25 cellular contexts compared by ENCODE assay signal in genomic region chr19:55111238-55111831, GRCh38. TPM values are rescaled to one million over a fixed set of nuclear protein-coding genes. Genes with fewer than 3 reads are reported as not detected.
DNase-seq lines count a peak whose midpoint lies in the region; ATAC-seq and TF ChIP-seq lines count a peak whose summit lies in the region.
"Had no signal": no experiment of that assay in that cellular context is flagged by ENCODE, and none has a peak within 500 bp of the region (broad histone marks: within the 10 kb centered on the region; RNA-seq: fewer than 3 reads in every experiment).

No MANE protein-coding gene starts in this region.

- H3K27ac ChIP-seq in right cardiac atrium (ENCODE audit: low read length), result peak overlapping the region; percentile 34
- H3K27ac ChIP-seq in psoas muscle, result peak overlapping the region; percentile 61
- peak overlapping the region; percentile 97 to 100 for H3K27ac ChIP-seq in uterus
- peak overlapping the region in 1 of 2 donors; percentile 78 for H3K27ac ChIP-seq in prostate gland
- peak overlapping the region in 1 of 2 donors; percentile 56 for H3K27ac ChIP-seq in ovary
- H3K27ac ChIP-seq: A549 had no signal

- DNase-seq in left cardiac atrium, result peak; percentile 34
- DNase-seq in cardiac septum (ENCODE audit: low spot score), result no peak
- peak in 1 of 3 donors; percentile 45 for DNase-seq in right cardiac atrium
- DNase-seq in psoas muscle, result no peak
- DNase-seq in uterus, result peak in 1 of 2 donors; percentile 44
- DNase-seq in prostate gland (ENCODE audit: low spot score), result no peak
- DNase-seq in GM19240 (ENCODE audit: insufficient read length, low spot score), result no peak
- no peak for DNase-seq in ovary
- DNase-seq: activated CD4-positive, alpha-beta T cell treated with anti-CD3 and anti-CD28 coated beads, Interleukin-2, amount 50 U/mL, for 1 hour; amygdala; central memory CD4-positive, alpha-beta T cell; GOT3; head of caudate nucleus; naive thymus-derived CD4-positive, alpha-beta T cell; NCI-H1417; NCI-H526; retina; stimulated activated CD4-positive, alpha-beta T cell treated with anti-CD3 and anti-CD28 coated beads, Interleukin-15, amount 100 ng/mL, for 24 hours; T-helper 1 cell had no signal

- H3K4me3 ChIP-seq in right cardiac atrium (ENCODE audit: low read length) (no peak overlapping the region), psoas muscle (no peak overlapping the region), uterus (no peak overlapping the region), prostate gland (no peak overlapping the region), ovary (no peak overlapping the region)
- H3K4me3 ChIP-seq: A549 had no signal

- no peaks in the 10 kb centered on the region for H3K27me3 ChIP-seq in right cardiac atrium (ENCODE audit: control insufficient read depth, insufficient read depth)
- H3K27me3 ChIP-seq in psoas muscle (ENCODE audit: insufficient read depth in 3 of 3, low read length in 2 of 3), result no peaks in the 10 kb centered on the region
- no peaks in the 10 kb centered on the region for H3K27me3 ChIP-seq in uterus
- no peaks in the 10 kb centered on the region for H3K27me3 ChIP-seq in prostate gland (replicated peaks; ENCODE audit: insufficient read depth)
- no peaks in the 10 kb centered on the region for H3K27me3 ChIP-seq in ovary

- TF ChIP-seq POLR2A in uterus (IDR thresholded peaks at IDR 0.05) (peak; percentile 26 to 38), prostate gland (IDR thresholded peaks at IDR 0.05) (no peak), ovary (IDR thresholded peaks at IDR 0.05) (no peak)

- H3K36me3 ChIP-seq in psoas muscle (ENCODE audit: insufficient read depth in 1 of 2, low read depth in 1 of 2) (peaks cover 3 to 17% of the 10 kb centered on the region in 2 donors), uterus (no peaks in the 10 kb centered on the region), prostate gland (no peaks in the 10 kb centered on the region), ovary (no peaks in the 10 kb centered on the region)

- H3K9me3 ChIP-seq in right cardiac atrium (ENCODE audit: control insufficient read depth, low read length), result no peaks in the 10 kb centered on the region
- H3K9me3 ChIP-seq in psoas muscle, result no peaks in the 10 kb centered on the region
- H3K9me3 ChIP-seq in uterus, result no peaks in the 10 kb centered on the region
- no peaks in the 10 kb centered on the region for H3K9me3 ChIP-seq in prostate gland
- H3K9me3 ChIP-seq in ovary, result no peaks in the 10 kb centered on the region
- H3K9me3 ChIP-seq: A549 had no signal

- H3K4me1 ChIP-seq in right cardiac atrium (ENCODE audit: control insufficient read depth, insufficient read depth, low read length), result peaks cover 22% of the 10 kb centered on the region
- peaks cover 13% of the 10 kb centered on the region for H3K4me1 ChIP-seq in psoas muscle
- peaks cover 13 to 38% of the 10 kb centered on the region in 2 donors for H3K4me1 ChIP-seq in uterus
- peaks cover 13% of the 10 kb centered on the region for H3K4me1 ChIP-seq in prostate gland (replicated peaks)
- peaks cover 16% of the 10 kb centered on the region for H3K4me1 ChIP-seq in ovary (ENCODE audit: insufficient read depth)

- 55% methylated on average over 21 of the region's 21 CpGs for WGBS in right cardiac atrium
- 66 to 75% (median 69%) methylated on average over 21 of the region's 21 CpGs for WGBS in psoas muscle, 3 donors
- WGBS in prostate gland, result 81% methylated on average over 21 of the region's 21 CpGs
- WGBS in ovary, 3 donors, result 58 to 74% (median 66%) methylated on average over 21 of the region's 21 CpGs

- TF ChIP-seq EP300 in ovary (IDR thresholded peaks at IDR 0.05), result no peak

- intact Hi-C loops in left cardiac atrium (cut with DNase I), result no loop called here
- intact Hi-C loops in cardiac septum (cut with DNase I), result no loop called here
- intact Hi-C loops in right cardiac atrium (cut with DNase I), result no loop called here
- intact Hi-C loops in psoas muscle (cut with DNase I), result no loop called here
- intact Hi-C loops in uterus (cut with DNase I; ENCODE audit: low total_unique reads), result loop anchor here (10.0 kb wide), 1 partner anchor 533 kb away; the partner anchor contains the start of genes CCDC106, ZNF580 and ZNF581
- intact Hi-C loops in prostate gland (cut with DNase I), result loop anchor here (10.0 kb wide), 2 partner anchors 493 to 543 kb away; partner anchors contain the start of genes U2AF2, ZNF524 and ZNF865
- intact Hi-C loops in ovary (cut with DNase I), result loop anchor here in 2 of 4 donors (10.0 kb wide), 2 partner anchors 523 to 563 kb away; partner anchors contain the start of gene EPN1 (in 1 of the 2)

- TF ChIP-seq CTCF in psoas muscle (IDR thresholded peaks at IDR 0.05) (no peak), uterus (IDR thresholded peaks at IDR 0.05) (no peak), prostate gland (IDR thresholded peaks at IDR 0.05) (no peak), ovary (IDR thresholded peaks at IDR 0.05) (no peak)

- ATAC-seq in left cardiac atrium (no peak), right cardiac atrium (peak in 1 of 2 donors; percentile 2), psoas muscle (no peak)
- ATAC-seq: A549; HepG2; naive thymus-derived CD4-positive, alpha-beta T cell had no signal

RNA-seq across cellular contexts. Expression of gene PPP1R12C, which starts 6.1 kb away (rescaled TPM):
- total RNA-seq in left cardiac atrium, result 100 to 1,000 TPM; 117 to 193 TPM
- 215 TPM for total RNA-seq in cardiac septum
- 100 to 1,000 TPM; 125 to 244 (median 147) TPM for total RNA-seq in right cardiac atrium
- polyA plus RNA-seq in right cardiac atrium, result 221 TPM
- 10 to 100 TPM; 20.5 to 35.3 (median 24.8) TPM for total RNA-seq in psoas muscle
- polyA plus RNA-seq in psoas muscle, result 10 to 100 TPM; 28.5 to 59.1 (median 44.4) TPM
- 100 to 1,000 TPM in 2 of 4 donors, 10 to 100 TPM in 2; 43.5 to 288 (median 116) TPM for total RNA-seq in uterus
- total RNA-seq in prostate gland, result 100 to 1,000 TPM in 1 of 2 donors, 10 to 100 TPM in 1; 67.8 to 164 TPM
- 100 to 1,000 TPM in 4 of 7 donors, 10 to 100 TPM in 3; 45.4 to 152 (median 110) TPM for total RNA-seq in ovary
- 100 to 1,000 TPM in 1 of 2 donors, 10 to 100 TPM in 1; 21.4 to 118 TPM for polyA plus RNA-seq in ovary

RNA-seq across cellular contexts. Expression of gene EPS8L1, which starts 35.7 kb away (rescaled TPM):
- total RNA-seq in left cardiac atrium (1 to 10 TPM; 2.2 to 3.7 TPM), cardiac septum (1.9 TPM), right cardiac atrium (1 to 10 TPM in 3 of 4 donors, under 1 TPM in 1; 0.78 to 1.7 (median 1.1) TPM), psoas muscle (1 to 10 TPM in 2 of 4 donors, under 1 TPM in 2; 0.53 to 2.5 (median 0.93) TPM), uterus (10 to 100 TPM in 1 of 4 donors, 1 to 10 TPM in 2, not detected in 1; 4.2 to 22.4 (median 5.6) TPM), prostate gland (10 to 100 TPM; 36.8 to 62.8 TPM), ovary (100 to 1,000 TPM in 1 of 7 donors, 10 to 100 TPM in 2, 1 to 10 TPM in 3, under 1 TPM in 1; 0.88 to 142 (median 9.5) TPM)
- polyA plus RNA-seq in right cardiac atrium (2.2 TPM), psoas muscle (1 to 10 TPM in 2 of 3 donors, under 1 TPM in 1; 0.97 to 1.9 (median 1.4) TPM), ovary (1 to 10 TPM in 1 of 2 donors, under 1 TPM in 1; 0.87 to 2.8 TPM)

RNA-seq across cellular contexts. Expression of gene TNNT1, which starts 37.7 kb away (rescaled TPM):
- 10 to 100 TPM; 13.7 to 25.6 TPM for total RNA-seq in left cardiac atrium
- total RNA-seq in cardiac septum, result 187 TPM
- total RNA-seq in right cardiac atrium, result 10 to 100 TPM in 3 of 4 donors, 1 to 10 TPM in 1; 8.0 to 25.3 (median 14.7) TPM
- 34.8 TPM for polyA plus RNA-seq in right cardiac atrium
- total RNA-seq in psoas muscle, result 1,000 to 10,000 TPM; 7,142 to 9,723 (median 8,305) TPM
- polyA plus RNA-seq in psoas muscle, result over 10,000 TPM in 2 of 3 donors, 1,000 to 10,000 TPM in 1; 4,522 to 12,694 (median 10,175) TPM
- total RNA-seq in uterus, result 1 to 10 TPM in 2 of 4 donors, not detected in 2; 2.5 to 9.3 TPM
- 10 to 100 TPM in 1 of 2 donors, 1 to 10 TPM in 1; 8.5 to 87.9 TPM for total RNA-seq in prostate gland
- 1 to 10 TPM in 4 of 7 donors, not detected in 3; 2.0 to 3.6 (median 2.8) TPM for total RNA-seq in ovary
- polyA plus RNA-seq in ovary, result 1 to 10 TPM in 1 of 2 donors, not detected in 1; 1.3 TPM
- total RNA-seq: lung microvascular endothelial cell had no signal
- polyA plus RNA-seq: naive thymus-derived CD4-positive, alpha-beta T cell; urinary bladder had no signal

RNA-seq across cellular contexts. Expression of gene TNNI3, which starts 46.2 kb away (rescaled TPM):
- total RNA-seq in left cardiac atrium, result 1,000 to 10,000 TPM; 1,897 to 2,132 TPM
- 7,865 TPM for total RNA-seq in cardiac septum
- 1,000 to 10,000 TPM; 1,638 to 3,997 (median 2,736) TPM for total RNA-seq in right cardiac atrium
- polyA plus RNA-seq in right cardiac atrium, result 8,501 TPM
- 10 to 100 TPM in 1 of 4 donors, 1 to 10 TPM in 3; 5.0 to 16.2 (median 7.4) TPM for total RNA-seq in psoas muscle
- polyA plus RNA-seq in psoas muscle, result 10 to 100 TPM; 13.4 to 17.4 (median 15.2) TPM
- total RNA-seq in uterus, result 1 to 10 TPM in 1 of 4 donors, under 1 TPM in 1, not detected in 2; 0.55 to 3.3 TPM
- 10 to 100 TPM in 1 of 2 donors, not detected in 1; 12.4 TPM for total RNA-seq in prostate gland
- 10 to 100 TPM in 1 of 7 donors, 1 to 10 TPM in 1, under 1 TPM in 3, not detected in 2; 0.62 to 10.2 (median 0.87) TPM for total RNA-seq in ovary
- polyA plus RNA-seq in ovary, result 10 to 100 TPM in 1 of 2 donors, 1 to 10 TPM in 1; 2.4 to 14.4 TPM
- total RNA-seq: fibroblast of lung; lung microvascular endothelial cell; naive thymus-derived CD4-positive, alpha-beta T cell; urinary bladder had no signal
- polyA plus RNA-seq: BJ; fibroblast of lung; naive thymus-derived CD4-positive, alpha-beta T cell; urinary bladder had no signal

RNA-seq across cellular contexts. Expression of gene RDH13, which starts 48.4 kb away (rescaled TPM):
- total RNA-seq in left cardiac atrium, result 10 to 100 TPM; 33.9 to 41.1 TPM
- total RNA-seq in cardiac septum, result 43.4 TPM
- total RNA-seq in right cardiac atrium, result 10 to 100 TPM; 25.5 to 42.6 (median 31.9) TPM
- 30.1 TPM for polyA plus RNA-seq in right cardiac atrium
- 10 to 100 TPM in 3 of 4 donors, 1 to 10 TPM in 1; 4.5 to 18.0 (median 12.9) TPM for total RNA-seq in psoas muscle
- polyA plus RNA-seq in psoas muscle, result 10 to 100 TPM; 11.5 to 15.1 (median 13.1) TPM
- 10 to 100 TPM in 3 of 4 donors, 1 to 10 TPM in 1; 2.6 to 48.7 (median 17.1) TPM for total RNA-seq in uterus
- total RNA-seq in prostate gland, result 10 to 100 TPM; 29.8 to 32.8 TPM
- total RNA-seq in ovary, result 10 to 100 TPM in 6 of 7 donors, 1 to 10 TPM in 1; 7.8 to 17.3 (median 12.0) TPM
- 10 to 100 TPM in 1 of 2 donors, 1 to 10 TPM in 1; 8.3 to 10.1 TPM for polyA plus RNA-seq in ovary

Comparison
In these comparisons a context has a peak if more than half of its experiments do, and no peak if none do; other contexts are left out.
1. POLR2A ChIP-seq: peak in uterus (2 of 2); none in prostate gland (single experiment) and ovary (single experiment).
2. RNA of gene TNNT1, which starts 37.7 kb away (total RNA-seq): 7,142 to 9,723 TPM in psoas muscle; 187 TPM in cardiac septum (single experiment), 8.5 to 87.9 TPM in prostate gland, 13.7 to 25.6 TPM in left cardiac atrium, 8.0 to 25.3 TPM in right cardiac atrium, 2.5 to 9.3 TPM in uterus and 2.0 to 3.6 TPM in ovary; every median in the first group is over 10 times any median in the second.
3. intact Hi-C loops: an anchor here in uterus (10.0 kb wide) and prostate gland (10.0 kb wide); none called in left cardiac atrium, cardiac septum, right cardiac atrium and psoas muscle.